In genomic region chr4:172596206-172596605, GRCh38 we compare ENCODE assay signal across 34 cellular contexts.
DNase-seq lines count a peak whose midpoint lies in the region; ATAC-seq and TF ChIP-seq lines count a peak whose summit lies in the region.
"Had no signal": no experiment of that assay in that cellular context is flagged by ENCODE, and none has a peak within 500 bp of the region (broad histone marks: within the 10 kb centered on the region; RNA-seq: fewer than 3 reads in every experiment).

No MANE protein-coding gene starts in this region.

- no peaks in the 10 kb centered on the region for H3K36me3 ChIP-seq in iPS DF 6.9 (ENCODE audit: control insufficient read depth, insufficient read depth, low read length)
- H3K36me3 ChIP-seq in thyroid gland = no peaks in the 10 kb centered on the region
- H3K36me3 ChIP-seq: brain microvascular endothelial cell, heart right ventricle, pancreas, stomach, tibial nerve had no signal

- TF ChIP-seq POLR2A in thyroid gland (IDR thresholded peaks at IDR 0.05) = no peak

- H3K4me1 ChIP-seq in iPS DF 6.9 (ENCODE audit: control insufficient read depth, insufficient read depth, low read length) (no peaks in the 10 kb centered on the region), thyroid gland (no peaks in the 10 kb centered on the region)
- H3K4me1 ChIP-seq: heart right ventricle, pancreas, stomach, tibial nerve had no signal

- in situ Hi-C loops in SK-MEL-5 (cut with HindIII; ENCODE audit: low pct_unique_long_range_greater_than_20kb, low sequenced_read_pairs) = no loop called here

- H3K27me3 ChIP-seq in iPS DF 6.9 (ENCODE audit: control insufficient read depth, insufficient read depth, low read length) (no peaks in the 10 kb centered on the region), thyroid gland (no peaks in the 10 kb centered on the region)
- H3K27me3 ChIP-seq: brain microvascular endothelial cell, heart right ventricle, pancreas, stomach, tibial nerve had no signal

- no peak overlapping the region for H3K27ac ChIP-seq in iPS DF 6.9 (ENCODE audit: low read length)
- no peak overlapping the region for H3K27ac ChIP-seq in thyroid gland
- H3K27ac ChIP-seq: 22Rv1, brain microvascular endothelial cell, GM23248, heart right ventricle, pancreas, PC-9, stomach, tibial nerve had no signal

- H3K9me3 ChIP-seq in iPS DF 6.9 (ENCODE audit: control insufficient read depth, insufficient read depth, low read length) = no peaks in the 10 kb centered on the region
- H3K9me3 ChIP-seq in thyroid gland = no peaks in the 10 kb centered on the region
- H3K9me3 ChIP-seq: heart right ventricle, pancreas, stomach, tibial nerve had no signal

- H3K4me3 ChIP-seq in iPS DF 6.9 (ENCODE audit: low read length) (no peak overlapping the region), thyroid gland (replicated peaks in 1 of 3) (no peak overlapping the region)
- H3K4me3 ChIP-seq: GM23248, heart right ventricle, pancreas, PC-9, stomach, tibial nerve had no signal

- ATAC-seq in HG02938 (IDR thresholded peaks at IDR 0.05; ENCODE audit: unreplicated experiment) = no peak
- ATAC-seq: activated CD4-positive, alpha-beta T cell treated with anti-CD3 and anti-CD28 coated beads for 36 hours; heart right ventricle; natural killer cell treated with Interleukin-12 subunit alpha and Interleukin-12 subunit beta and Interleukin-15 and Interleukin-18, amount 100 ng/mL, for 72 hours; pancreas; right cardiac atrium; T-cell had no signal

- peak in 3 of 6 experiments; percentile 13 to 42 (median 25) for TF ChIP-seq CTCF in thyroid gland (IDR thresholded peaks at IDR 0.05)

- no CpG with 5 or more reads among the region's 4 CpGs for WGBS in iPS DF 6.9 (ENCODE audit: insufficient coverage, insufficient read length)
- 53 to 63% methylated on average over 4 of the region's 4 CpGs for WGBS in thyroid gland, 2 donors

- intact Hi-C loops in thyroid gland (cut with DNase I) = loop anchor here (5.0 kb wide), 1 partner anchor 241 kb away; no protein-coding TSS in a partner anchor

- peak; percentile 25 for DNase-seq in DMS53 (lab: John Stamatoyannopoulos, UW)
- no peak for DNase-seq in DMS53 treated with DMSO at 0.1 percent for 48 hours (lab: John Stamatoyannopoulos, UW; ENCODE audit: unreplicated experiment)
- peak; percentile 11 for DNase-seq in SK-MEL-5 (ENCODE audit: low read depth, low spot score)
- peak; percentile 5 for DNase-seq in iPS DF 6.9 (ENCODE audit: low read depth, low spot score)
- DNase-seq in thyroid gland = peak; percentile 3 to 6
- no peak for DNase-seq in activated T-cell treated with anti-CD3 and anti-CD28 coated beads, Interleukin-2, amount 50 U/mL, for 1 hour
- no peak for DNase-seq in NCI-H2227 treated with DMSO at 0.1 percent for 48 hours (lab: John Stamatoyannopoulos, UW)
- DNase-seq: activated CD4-positive, alpha-beta T cell treated with anti-CD3 and anti-CD28 coated beads for 36 hours; activated CD8-positive, alpha-beta memory T cell treated with anti-CD3 and anti-CD28 coated beads for 24 hours; activated naive CD4-positive, alpha-beta T cell treated with anti-CD3 and anti-CD28 coated beads for 36 hours; activated T-cell treated with anti-CD3 and anti-CD28 coated beads, Interleukin-2, amount 50 U/mL, for 24 hours; brain microvascular endothelial cell; CD4-positive, alpha-beta memory T cell; DMS 273 treated with DMSO at 0.1 percent for 48 hours; effector CD8-positive, alpha-beta T cell; foreskin fibroblast; GM23248; heart right ventricle; immature natural killer cell; Kasumi-1; NCI-H2029 treated with DMSO at 0.1 percent for 48 hours; NCI-H345; NCI-H82; pancreas; PC-9; right cardiac atrium; SIG-M5; stimulated activated CD4-positive, alpha-beta T cell treated with anti-CD3 and anti-CD28 coated beads, Interleukin-15, amount 100 ng/mL, for 24 hours; stomach; T-cell had no signal

Comparison
In these comparisons a context has a peak if more than half of its experiments do, and no peak if none do; other contexts are left out.
1. DNase-seq: peak in DMS53 (single experiment), SK-MEL-5 (single experiment), iPS DF 6.9 (single experiment) and thyroid gland (2 of 2); none in DMS53 treated with DMSO at 0.1 percent for 48 hours (single experiment), activated T-cell treated with anti-CD3 and anti-CD28 coated beads, Interleukin-2, amount 50 U/mL, for 1 hour (single experiment) and NCI-H2227 treated with DMSO at 0.1 percent for 48 hours (single experiment).